In genomic region chr2:173711816-173712215, GRCh38 we compare ENCODE assay signal across 32 cellular contexts.
"Had no signal": no experiment of that assay in that cellular context is flagged by ENCODE, and none has a peak within 500 bp of the region (broad histone marks: within the 10 kb centered on the region; RNA-seq: fewer than 3 reads in every experiment).

No MANE protein-coding gene starts in this region.

- H3K4me1 ChIP-seq: adrenal gland, ascending aorta, breast epithelium had no signal

- H3K4me3 ChIP-seq: adrenal gland, ascending aorta, body of pancreas, breast epithelium, cardiac muscle cell had no signal

- FAIRE-seq: astrocyte had no signal

- H3K27ac ChIP-seq: adrenal gland, ascending aorta, body of pancreas, brain microvascular endothelial cell, breast epithelium, cardiac muscle cell had no signal

- H3K36me3 ChIP-seq: adrenal gland, ascending aorta, brain microvascular endothelial cell, breast epithelium, cardiac muscle cell had no signal

- ATAC-seq: activated naive CD4-positive, alpha-beta T cell treated with anti-CD3 and anti-CD28 coated beads, Interleukin-2, amount 50 U/mL, for 72 hours; activated naive CD8-positive, alpha-beta T cell treated with anti-CD3 and anti-CD28 coated beads, Interleukin-2, amount 50 U/mL, for 24 hours; activated T-cell treated with anti-CD3 and anti-CD28 coated beads, Interleukin-2, amount 50 U/mL, for 4 hours; activated T-cell treated with anti-CD3 and anti-CD28 coated beads, Interleukin-2, amount 50 U/mL, for 72 hours; activated T-helper 17 cell treated with anti-CD3 and anti-CD28 coated beads, Interleukin-2, amount 50 U/mL, for 72 hours; body of pancreas had no signal

- DNase-seq: activated effector memory CD4-positive, alpha-beta T cell treated with anti-CD3 and anti-CD28 coated beads, Interleukin-2, amount 50 U/mL, for 16 hours; activated effector memory CD4-positive, alpha-beta T cell treated with Interleukin-2 at 50 U/mL for 16 hours; activated gamma-delta T cell; activated gamma-delta T cell treated with Interleukin-2 at 50 U/mL for 16 hours; activated naive CD4-positive, alpha-beta T cell; activated naive CD4-positive, alpha-beta T cell treated with anti-CD3 and anti-CD28 coated beads for 36 hours; activated naive CD4-positive, alpha-beta T cell treated with anti-CD3 and anti-CD28 coated beads, Interleukin-2, amount 10 ng/mL, durations not matched to agents 7 days and 5 days; activated naive CD4-positive, alpha-beta T cell treated with anti-CD3 and anti-CD28 coated beads, Interleukin-2, amount 50 U/mL, for 16 hours; activated naive CD4-positive, alpha-beta T cell treated with Interleukin-2 at 50 U/mL for 16 hours; activated naive CD8-positive, alpha-beta T cell treated with anti-CD3 and anti-CD28 coated beads for 36 hours; activated naive CD8-positive, alpha-beta T cell treated with anti-CD3 and anti-CD28 coated beads, Interleukin-2, amount 10 ng/mL, durations not matched to agents 7 days and 5 days; activated naive CD8-positive, alpha-beta T cell treated with anti-CD3 and anti-CD28 coated beads, Interleukin-2, amount 50 U/mL, for 24 hours; activated T-cell treated with anti-CD3 and anti-CD28 coated beads for 4 hours; activated T-cell treated with anti-CD3 and anti-CD28 coated beads, Interleukin-2, amount 50 U/mL, for 1 hour; activated T-cell treated with anti-CD3 and anti-CD28 coated beads, Interleukin-2, amount 50 U/mL, for 24 hours; activated T-cell treated with anti-CD3 and anti-CD28 coated beads, Interleukin-2, amount 50 U/mL, for 4 hours; activated T-cell treated with anti-CD3 and anti-CD28 coated beads, Interleukin-2, amount 50 U/mL, for 48 hours; activated T-cell treated with anti-CD3 and anti-CD28 coated beads, Interleukin-2, amount 50 U/mL, for 72 hours; adrenal gland; amygdala; anterior cingulate cortex; aorta; body of pancreas; brain microvascular endothelial cell; central memory CD4-positive, alpha-beta T cell; cerebellar nuclear complex had no signal

- H3K9me3 ChIP-seq: adrenal gland, ascending aorta, body of pancreas, breast epithelium had no signal

- H3K27me3 ChIP-seq: adrenal gland, ascending aorta, body of pancreas, brain microvascular endothelial cell, breast epithelium, cardiac muscle cell had no signal
